ENCODE assay signal across 12 cellular contexts in the genomic region with DNA sequence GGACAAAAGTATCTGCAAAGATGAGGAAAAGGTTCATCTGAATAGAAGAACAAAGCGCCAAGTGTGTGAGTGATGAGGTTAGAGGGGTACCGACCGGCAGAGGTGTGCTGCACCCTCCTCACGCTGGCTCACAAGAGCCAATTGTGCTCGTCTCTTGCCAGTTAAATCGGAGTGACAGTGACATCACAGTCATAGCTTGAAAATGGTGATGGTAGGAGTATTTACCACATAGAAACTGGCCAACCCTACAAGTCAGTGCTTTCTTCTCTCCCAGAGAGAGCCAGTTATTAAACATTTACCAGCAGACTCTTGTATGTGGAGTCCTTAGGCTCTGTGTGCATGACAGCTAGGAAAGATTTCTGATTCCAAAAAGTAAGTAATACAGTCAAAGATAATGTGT. TPM values are rescaled to one million over a fixed set of nuclear protein-coding genes. Genes with fewer than 3 reads are reported as not detected.
DNase-seq lines count a peak whose midpoint lies in the region; ATAC-seq lines count a peak whose summit lies in the region.
"Had no signal": no experiment of that assay in that cellular context is flagged by ENCODE, and none has a peak within 500 bp of the region (broad histone marks: within the 10 kb centered on the region; RNA-seq: fewer than 3 reads in every experiment).

No MANE protein-coding gene starts in this region.

- ATAC-seq in GM19043 (IDR thresholded peaks at IDR 0.05; ENCODE audit: low read depth, unreplicated experiment) (peak; percentile 67), GM21825 (IDR thresholded peaks at IDR 0.05; ENCODE audit: unreplicated experiment) (peak; percentile 79), HG03354 (IDR thresholded peaks at IDR 0.05; ENCODE audit: poor library complexity, severe bottlenecking, unreplicated experiment) (peak; percentile 86)
- ATAC-seq: left ventricle myocardium superior, Right ventricle myocardium inferior had no signal

- DNase-seq in renal cortical epithelial cell (ENCODE audit: low read depth) (peak; percentile 84), GOT3 (lab: John Stamatoyannopoulos, UW) (no peak), NCI-H748 treated with DMSO at 0.1 percent for 48 hours (lab: John Stamatoyannopoulos, UW) (no peak), Ammon's horn (ENCODE audit: low spot score) (no peak)
- DNase-seq: left ventricle myocardium superior; NCI-H345; pancreas; stimulated activated CD4-positive, alpha-beta T cell treated with anti-CD3 and anti-CD28 coated beads, Interleukin-2, amount 100 ng/mL, for 48 hours had no signal

RNA-seq across cellular contexts. Expression of a gene that starts 32.4 kb away (rescaled TPM):
- not detected in 2 replicates for total RNA-seq in renal cortical epithelial cell
- total RNA-seq: left ventricle myocardium superior, pancreas, Right ventricle myocardium inferior had no signal

RNA-seq across cellular contexts. Expression of a gene that starts 34.5 kb away (rescaled TPM):
- not detected in 2 replicates for total RNA-seq in renal cortical epithelial cell
- total RNA-seq: left ventricle myocardium superior, pancreas, Right ventricle myocardium inferior had no signal
